15 cellular contexts compared by ENCODE assay signal in genomic region chr11:41413843-41414242, GRCh38. TPM values are rescaled to one million over a fixed set of nuclear protein-coding genes. Genes with fewer than 3 reads are reported as not detected.
DNase-seq lines count a peak whose midpoint lies in the region; ATAC-seq, FAIRE-seq and TF ChIP-seq lines count a peak whose summit lies in the region.
"Had no signal": no experiment of that assay in that cellular context is flagged by ENCODE, and none has a peak within 500 bp of the region (broad histone marks: within the 10 kb centered on the region; RNA-seq: fewer than 3 reads in every experiment).

No MANE protein-coding gene starts in this region.

- no peak for DNase-seq in GM12891 (ENCODE audit: insufficient read length, low spot score)
- DNase-seq in stimulated activated CD4-positive, alpha-beta T cell treated with anti-CD3 and anti-CD28 coated beads, Interleukin-1b, Interleukin-23, amount 100 ng/mL, for 48 hours: no peak
- DNase-seq in NCI-H526 (lab: John Stamatoyannopoulos, UW): no peak
- no peak for DNase-seq in stimulated activated effector memory CD8-positive, alpha-beta T cell treated with anti-CD3 and anti-CD28 coated beads, Interleukin-12 subunit alpha, Interleukin-12 subunit beta, amount 100 ng/mL, for 72 hours (ENCODE audit: low spot score in 2 of 2)
- DNase-seq in D341Med (ENCODE audit: low spot score): no peak
- DNase-seq: ACHN, Calu3, kidney, NCI-H1930, NCI-H748 treated with DMSO at 0.1 percent for 48 hours, posterior cingulate gyrus had no signal

- no peak for TF ChIP-seq POLR2A in GM12891 (IDR thresholded peaks at IDR 0.05; ENCODE audit: low read depth, low read length)

- no peaks in the 10 kb centered on the region for H3K36me3 Mint-ChIP-seq in stimulated activated effector memory CD8-positive, alpha-beta T cell treated with anti-CD3 and anti-CD28 coated beads, Interleukin-12 subunit alpha, Interleukin-12 subunit beta, amount 100 ng/mL, for 72 hours
- H3K36me3 Mint-ChIP-seq: activated naive CD4-positive, alpha-beta T cell treated with anti-CD3 and anti-CD28 coated beads, Interleukin-2, amount 50 U/mL, for 24 hours had no signal

- no peak overlapping the region for H3K4me3 Mint-ChIP-seq in stimulated activated effector memory CD8-positive, alpha-beta T cell treated with anti-CD3 and anti-CD28 coated beads, Interleukin-12 subunit alpha, Interleukin-12 subunit beta, amount 100 ng/mL, for 72 hours
- H3K4me3 Mint-ChIP-seq: activated naive CD4-positive, alpha-beta T cell treated with anti-CD3 and anti-CD28 coated beads, Interleukin-2, amount 50 U/mL, for 24 hours had no signal

- H3K4me1 Mint-ChIP-seq in stimulated activated effector memory CD8-positive, alpha-beta T cell treated with anti-CD3 and anti-CD28 coated beads, Interleukin-12 subunit alpha, Interleukin-12 subunit beta, amount 100 ng/mL, for 72 hours: no peaks in the 10 kb centered on the region
- H3K4me1 Mint-ChIP-seq: activated naive CD4-positive, alpha-beta T cell treated with anti-CD3 and anti-CD28 coated beads, Interleukin-2, amount 50 U/mL, for 24 hours had no signal

- H3K9me3 Mint-ChIP-seq in stimulated activated effector memory CD8-positive, alpha-beta T cell treated with anti-CD3 and anti-CD28 coated beads, Interleukin-12 subunit alpha, Interleukin-12 subunit beta, amount 100 ng/mL, for 72 hours: peaks cover 18% of the 10 kb centered on the region

- no peak overlapping the region for H3K27ac Mint-ChIP-seq in stimulated activated effector memory CD8-positive, alpha-beta T cell treated with anti-CD3 and anti-CD28 coated beads, Interleukin-12 subunit alpha, Interleukin-12 subunit beta, amount 100 ng/mL, for 72 hours
- H3K27ac Mint-ChIP-seq: activated naive CD4-positive, alpha-beta T cell treated with anti-CD3 and anti-CD28 coated beads, Interleukin-2, amount 50 U/mL, for 24 hours had no signal

- ATAC-seq in GM19452 (IDR thresholded peaks at IDR 0.05; ENCODE audit: unreplicated experiment) (peak; percentile 70), HG02870 (IDR thresholded peaks at IDR 0.05; ENCODE audit: unreplicated experiment) (peak; percentile 87), HG03575 (IDR thresholded peaks at IDR 0.05; ENCODE audit: extremely low read depth, insufficient number of reproducible peaks, low FRiP score, unreplicated experiment) (peak; percentile 96)
- ATAC-seq in stimulated activated effector memory CD8-positive, alpha-beta T cell treated with anti-CD3 and anti-CD28 coated beads, Interleukin-12 subunit alpha, Interleukin-12 subunit beta, amount 100 ng/mL, for 72 hours: no peak

- no peak for FAIRE-seq in GM12891 (lab: Jason Lieb, UNC)
- FAIRE-seq: kidney had no signal

TF ChIP-seq in GM12891, 5 proteins besides CTCF, POLR2A, EP300 and RAD21:
- TF ChIP-seq SPI1 (IDR thresholded peaks at IDR 0.05; ENCODE audit: low read depth, low read length): peak; percentile 87
- TF ChIP-seq POU2F2 (IDR thresholded peaks at IDR 0.05; ENCODE audit: low read depth, low read length): no peak
- no peak for TF ChIP-seq PAX5 (IDR thresholded peaks at IDR 0.05; ENCODE audit: insufficient read depth, low read length, severe bottlenecking)
- TF ChIP-seq POLR2AphosphoS5 (IDR thresholded peaks at IDR 0.05; ENCODE audit: low read depth, low read length): no peak

RNA-seq across cellular contexts. Expression of gene LRRC4C, which starts 45.6 kb away (rescaled TPM):
- not detected for polyA plus RNA-seq in GM12891 (2012; ENCODE audit: low read depth, missing spikeins)
